1 cellular context compared by ENCODE assay signal in genomic region chr12:6716874-6717437, GRCh38.
TF ChIP-seq lines count a peak whose summit lies in the region.

No MANE protein-coding gene starts in this region.

TF ChIP-seq in HepG2, 621 proteins besides CTCF, POLR2A, EP300 and RAD21:
- TF ChIP-seq POLR2AphosphoS5 (IDR thresholded peaks at IDR 0.05; ENCODE audit: low read depth, low read length), result peak; percentile 70
- no peak for TF ChIP-seq JUN (CRISPR knock-in tag; IDR thresholded peaks at IDR 0.05)
- no peak for TF ChIP-seq DBP (CRISPR knock-in tag; IDR thresholded peaks at IDR 0.05; ENCODE audit: not compliant biosample characterization)
- peak; percentile 69 for TF ChIP-seq NFYC (CRISPR knock-in tag; IDR thresholded peaks at IDR 0.05)
- TF ChIP-seq ZNF343 (CRISPR knock-in tag; IDR thresholded peaks at IDR 0.05), result no peak
- peak; percentile 75 for TF ChIP-seq NFYB (CRISPR knock-in tag; IDR thresholded peaks at IDR 0.05)
